ENCODE assay signal across 25 cellular contexts in the genomic region with DNA sequence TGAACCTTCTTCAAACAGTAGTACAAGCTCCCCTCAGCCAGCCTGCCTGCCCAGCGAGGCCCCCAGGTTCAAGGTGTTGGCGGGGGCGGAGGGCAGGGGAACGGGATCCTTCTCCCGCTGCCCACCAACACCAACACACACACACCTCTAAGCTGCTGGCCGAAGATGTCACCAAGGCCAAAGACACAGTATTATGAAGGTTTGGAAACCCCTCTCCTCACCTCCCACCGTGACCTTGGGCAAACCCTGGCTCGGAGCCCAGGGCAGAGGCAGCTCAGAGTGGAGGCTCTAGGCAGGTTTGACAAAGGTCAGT. TPM values are rescaled to one million over a fixed set of nuclear protein-coding genes. Genes with fewer than 3 reads are reported as not detected.
"Had no signal": no experiment of that assay in that cellular context is flagged by ENCODE, and none has a peak within 500 bp of the region (broad histone marks: within the 10 kb centered on the region; RNA-seq: fewer than 3 reads in every experiment).

No MANE protein-coding gene starts in this region.

- DNase-seq: immature natural killer cell; left ventricle myocardium inferior; mesendoderm; naive B cell; natural killer cell; nephron progenitor cell; occipital lobe; ovary; retina; stimulated activated CD4-positive, alpha-beta T cell treated with anti-CD3 and anti-CD28 coated beads, Interleukin-4, amount 100 ng/mL, for 24 hours; stimulated activated naive CD4-positive, alpha-beta T cell; trophoblast cell; upper lobe of right lung had no signal

- H3K4me1 ChIP-seq: left ventricle myocardium inferior, neural progenitor cell, prostate gland, suprapubic skin, tibial artery, upper lobe of right lung had no signal

- H3K27ac ChIP-seq: left ventricle myocardium inferior, neural progenitor cell, neutrophil, ovary, prostate gland, skin epidermis, suprapubic skin, thoracic aorta, tibial artery, upper lobe of right lung had no signal

- H3K4me3 ChIP-seq: left ventricle myocardium inferior, lung, neural progenitor cell, ovary, prostate gland, skin epidermis, suprapubic skin, thoracic aorta, tibial artery, upper lobe of right lung had no signal

- H3K9ac ChIP-seq: neural progenitor cell had no signal

- H3K36me3 ChIP-seq: neural progenitor cell, neutrophil, ovary, prostate gland had no signal

- H3K4me2 ChIP-seq: neural progenitor cell had no signal

- ATAC-seq: natural killer cell; sciatic nerve; stimulated activated effector memory CD8-positive, alpha-beta T cell treated with anti-CD3 and anti-CD28 coated beads, Interleukin-12 subunit alpha, Interleukin-12 subunit beta, amount 100 ng/mL, for 72 hours; upper lobe of right lung had no signal

- H3K27me3 ChIP-seq: neural progenitor cell, neutrophil, ovary, suprapubic skin, tibial artery, upper lobe of right lung had no signal

- H3K9me3 ChIP-seq: left ventricle myocardium inferior, neutrophil, ovary, prostate gland, suprapubic skin, thoracic aorta, tibial artery, upper lobe of right lung had no signal

- H2AFZ ChIP-seq: neural progenitor cell had no signal

- FAIRE-seq: islet of Langerhans, urothelium cell line had no signal

RNA-seq across cellular contexts. Expression of a gene that starts 49.4 kb away (rescaled TPM):
- total RNA-seq: natural killer cell had no signal
- polyA plus RNA-seq: immature natural killer cell had no signal
